ENCODE assay signal across 1 cellular context in the genomic region with DNA sequence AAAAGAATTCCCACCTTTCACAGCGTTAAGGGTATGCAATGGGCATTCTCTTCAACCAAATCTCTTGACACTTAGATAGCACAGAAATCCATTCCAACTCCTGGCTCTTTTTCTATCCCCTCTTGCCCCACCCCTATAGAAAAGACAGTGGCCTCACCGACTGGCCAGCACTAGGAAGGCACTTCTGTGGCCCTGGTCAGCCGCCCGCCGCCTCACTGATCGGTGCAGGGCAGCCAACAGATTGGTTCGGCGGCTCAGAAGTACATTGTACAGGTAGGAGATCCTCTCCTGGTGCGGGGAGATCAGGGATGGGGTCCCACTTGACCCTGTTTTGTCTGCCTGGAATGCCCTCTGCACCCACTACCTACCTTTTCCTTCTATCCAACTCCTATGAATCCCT.
TF ChIP-seq lines count a peak whose summit lies in the region.

No MANE protein-coding gene starts in this region.

TF ChIP-seq in HepG2, 621 proteins besides CTCF, POLR2A, EP300 and RAD21:
- TF ChIP-seq ZNF775 (CRISPR knock-in tag; IDR thresholded peaks at IDR 0.05; ENCODE audit: borderline replicate concordance) (no peak), THYN1 (CRISPR knock-in tag; IDR thresholded peaks at IDR 0.05; ENCODE audit: borderline replicate concordance, low read depth) (no peak), XBP1 (CRISPR knock-in tag; IDR thresholded peaks at IDR 0.05) (no peak)
